Comparison of ENCODE assay signal across 15 cellular contexts in genomic region chr14:68958553-68958952, GRCh38. TPM values are rescaled to one million over a fixed set of nuclear protein-coding genes. Genes with fewer than 3 reads are reported as not detected.
DNase-seq lines count a peak whose midpoint lies in the region; ATAC-seq lines count a peak whose summit lies in the region.
"Had no signal": no experiment of that assay in that cellular context is flagged by ENCODE, and none has a peak within 500 bp of the region (broad histone marks: within the 10 kb centered on the region; RNA-seq: fewer than 3 reads in every experiment).

No MANE protein-coding gene starts in this region.

- peaks cover 0 to 3% of the 10 kb centered on the region in 2 donors for H3K36me3 ChIP-seq in aorta (ENCODE audit: control insufficient read depth in 1 of 2, insufficient read depth in 2 of 2, low read length in 1 of 2)
- H3K36me3 ChIP-seq: cardiac muscle cell had no signal

- peak overlapping the region; percentile 99 for H3K27ac ChIP-seq in epithelial cell of prostate
- H3K27ac ChIP-seq in aorta (ENCODE audit: low read depth in 1 of 2, low read length in 2 of 2): peak overlapping the region; percentile 61 to 80
- H3K27ac ChIP-seq: cardiac muscle cell had no signal

- DNase-seq in Right ventricle myocardium superior (no peak), cardiac septum (ENCODE audit: low spot score) (no peak), epithelial cell of prostate (ENCODE audit: low read depth, low spot score) (no peak), myocyte (ENCODE audit: low read depth) (peak; percentile 86), aorta (peak in 1 of 2 donors; percentile 61), NCI-H526 treated with DMSO at 0.1 percent for 48 hours (lab: John Stamatoyannopoulos, UW) (no peak)
- DNase-seq: 8988T; glutamatergic neuron; NCI-H2081 treated with DMSO at 0.1 percent for 48 hours; nephron progenitor cell; stimulated activated CD4-positive, alpha-beta T cell treated with anti-CD3 and anti-CD28 coated beads, Interleukin-2, amount 100 ng/mL, for 24 hours; substantia nigra had no signal

- H3K27me3 ChIP-seq in aorta (ENCODE audit: control insufficient read depth in 1 of 2, insufficient read depth in 2 of 2, low read length in 1 of 2): no peaks in the 10 kb centered on the region
- H3K27me3 ChIP-seq: cardiac muscle cell had no signal

- 0 to 3% methylated on average over 6 of the region's 6 CpGs for WGBS in aorta, 2 donors

- ATAC-seq in Right ventricle myocardium superior (ENCODE audit: poor library complexity) (peak; percentile 34), aorta (ENCODE audit: low FRiP score) (no peak), GM21423 (IDR thresholded peaks at IDR 0.05; ENCODE audit: unreplicated experiment) (no peak), GM21825 (IDR thresholded peaks at IDR 0.05; ENCODE audit: unreplicated experiment) (no peak)

- no peaks in the 10 kb centered on the region for H3K9me3 ChIP-seq in aorta (ENCODE audit: control insufficient read depth, low read length)

- no peak overlapping the region for H3K4me3 ChIP-seq in aorta (ENCODE audit: low read length in 2 of 2)
- H3K4me3 ChIP-seq: cardiac muscle cell had no signal

- intact Hi-C loops in Right ventricle myocardium superior (cut with DNase I) (no loop called here), cardiac septum (cut with DNase I) (no loop called here), aorta (cut with DNase I) (loop anchor here in 1 of 2 donors (5.0 kb wide), 1 partner anchor 36 kb away; no protein-coding TSS in a partner anchor)

- H3K4me1 ChIP-seq in aorta (ENCODE audit: control insufficient read depth in 1 of 2, insufficient read depth in 2 of 2, low read length in 2 of 2): peaks cover 4 to 7% of the 10 kb centered on the region in 2 donors

RNA-seq across cellular contexts. Expression of gene ACTN1, which starts 20.5 kb away (rescaled TPM):
- total RNA-seq in Right ventricle myocardium superior (92.5 TPM), cardiac septum (346 TPM), myocyte (171 and 188 TPM in 2 replicates), aorta (1,000 to 10,000 TPM in 1 of 2 donors, 100 to 1,000 TPM in 1; 883 to 1,590 TPM)
- 773 TPM for polyA plus RNA-seq in myocyte (2012)
- 100 to 1,000 TPM in 1 of 2 donors, 10 to 100 TPM in 1; 82.0 to 378 TPM for polyA plus RNA-seq in aorta
